1 cellular context compared by ENCODE assay signal in the genomic region with DNA sequence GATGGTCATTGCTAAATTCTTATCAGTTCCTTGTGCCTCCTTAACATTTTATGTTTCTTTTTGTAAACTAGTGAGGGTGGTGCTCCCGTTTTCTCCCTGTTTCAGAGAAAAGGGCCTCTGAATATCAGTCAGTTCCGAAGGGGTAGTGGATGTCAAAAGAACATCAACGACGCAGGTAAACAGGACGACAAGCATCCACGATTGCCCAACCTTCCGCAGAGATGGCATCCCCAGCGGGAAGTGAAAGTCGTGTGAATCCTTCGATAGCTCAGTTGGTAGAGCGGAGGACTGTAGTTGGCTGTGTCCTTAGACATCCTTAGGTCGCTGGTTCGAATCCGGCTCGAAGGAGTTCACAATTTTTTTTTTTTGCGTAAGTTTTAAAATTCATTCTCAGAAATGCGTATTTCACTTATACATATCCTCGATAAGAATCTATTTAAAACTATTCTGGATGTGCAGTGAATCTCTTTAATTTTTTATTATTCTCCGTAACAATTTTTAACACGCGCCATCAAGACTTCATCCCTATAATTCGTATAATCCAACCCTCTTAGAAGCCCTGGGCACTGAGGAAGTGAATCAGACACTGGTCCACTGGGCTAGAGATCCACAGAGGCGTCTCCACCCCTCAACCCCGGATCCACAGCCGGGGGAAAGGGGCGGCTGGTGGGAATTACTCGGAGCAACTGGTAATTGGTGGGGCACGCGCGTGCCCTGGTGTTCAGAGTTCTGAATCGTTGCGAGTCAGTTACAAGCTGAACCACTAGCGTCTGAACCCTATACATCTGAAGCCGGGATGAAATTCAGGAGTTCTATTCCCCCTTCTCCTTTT.
A peak's percentile ranks its signal among the peaks of the same experiment; 100 is the strongest.
TF ChIP-seq lines count a peak whose summit lies in the region.

No MANE protein-coding gene starts in this region.

TF ChIP-seq in GM12878, 131 proteins besides CTCF, POLR2A, EP300 and RAD21 (continued from another document and continues in another):
- TF ChIP-seq BCL11A (IDR thresholded peaks at IDR 0.05; ENCODE audit: low read depth, low read length): peak; percentile 44; the same call in 1 of the 2 replicates
- TF ChIP-seq BACH1 (IDR thresholded peaks at IDR 0.05; ENCODE audit: borderline replicate concordance): peak; percentile 28; the same call in 1 of the 2 replicates
- TF ChIP-seq SREBF1 (IDR thresholded peaks at IDR 0.05; ENCODE audit: low read length): no peak
- TF ChIP-seq, protein P1, sequence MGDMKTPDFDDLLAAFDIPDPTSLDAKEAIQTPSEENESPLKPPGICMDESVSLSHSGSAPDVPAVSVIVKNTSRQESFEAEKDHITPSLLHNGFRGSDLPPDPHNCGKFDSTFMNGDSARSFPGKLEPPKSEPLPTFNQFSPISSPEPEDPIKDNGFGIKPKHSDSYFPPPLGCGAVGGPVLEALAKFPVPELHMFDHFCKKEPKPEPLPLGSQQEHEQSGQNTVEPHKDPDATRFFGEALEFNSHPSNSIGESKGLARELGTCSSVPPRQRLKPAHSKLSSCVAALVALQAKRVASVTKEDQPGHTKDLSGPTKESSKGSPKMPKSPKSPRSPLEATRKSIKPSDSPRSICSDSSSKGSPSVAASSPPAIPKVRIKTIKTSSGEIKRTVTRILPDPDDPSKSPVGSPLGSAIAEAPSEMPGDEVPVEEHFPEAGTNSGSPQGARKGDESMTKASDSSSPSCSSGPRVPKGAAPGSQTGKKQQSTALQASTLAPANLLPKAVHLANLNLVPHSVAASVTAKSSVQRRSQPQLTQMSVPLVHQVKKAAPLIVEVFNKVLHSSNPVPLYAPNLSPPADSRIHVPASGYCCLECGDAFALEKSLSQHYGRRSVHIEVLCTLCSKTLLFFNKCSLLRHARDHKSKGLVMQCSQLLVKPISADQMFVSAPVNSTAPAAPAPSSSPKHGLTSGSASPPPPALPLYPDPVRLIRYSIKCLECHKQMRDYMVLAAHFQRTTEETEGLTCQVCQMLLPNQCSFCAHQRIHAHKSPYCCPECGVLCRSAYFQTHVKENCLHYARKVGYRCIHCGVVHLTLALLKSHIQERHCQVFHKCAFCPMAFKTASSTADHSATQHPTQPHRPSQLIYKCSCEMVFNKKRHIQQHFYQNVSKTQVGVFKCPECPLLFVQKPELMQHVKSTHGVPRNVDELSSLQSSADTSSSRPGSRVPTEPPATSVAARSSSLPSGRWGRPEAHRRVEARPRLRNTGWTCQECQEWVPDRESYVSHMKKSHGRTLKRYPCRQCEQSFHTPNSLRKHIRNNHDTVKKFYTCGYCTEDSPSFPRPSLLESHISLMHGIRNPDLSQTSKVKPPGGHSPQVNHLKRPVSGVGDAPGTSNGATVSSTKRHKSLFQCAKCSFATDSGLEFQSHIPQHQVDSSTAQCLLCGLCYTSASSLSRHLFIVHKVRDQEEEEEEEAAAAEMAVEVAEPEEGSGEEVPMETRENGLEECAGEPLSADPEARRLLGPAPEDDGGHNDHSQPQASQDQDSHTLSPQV (IDR thresholded peaks at IDR 0.05): no peak
- no peak for TF ChIP-seq EZH2 (IDR thresholded peaks at IDR 0.05; ENCODE audit: borderline replicate concordance, control insufficient read depth, low read depth, low read length)
- TF ChIP-seq, protein P2, sequence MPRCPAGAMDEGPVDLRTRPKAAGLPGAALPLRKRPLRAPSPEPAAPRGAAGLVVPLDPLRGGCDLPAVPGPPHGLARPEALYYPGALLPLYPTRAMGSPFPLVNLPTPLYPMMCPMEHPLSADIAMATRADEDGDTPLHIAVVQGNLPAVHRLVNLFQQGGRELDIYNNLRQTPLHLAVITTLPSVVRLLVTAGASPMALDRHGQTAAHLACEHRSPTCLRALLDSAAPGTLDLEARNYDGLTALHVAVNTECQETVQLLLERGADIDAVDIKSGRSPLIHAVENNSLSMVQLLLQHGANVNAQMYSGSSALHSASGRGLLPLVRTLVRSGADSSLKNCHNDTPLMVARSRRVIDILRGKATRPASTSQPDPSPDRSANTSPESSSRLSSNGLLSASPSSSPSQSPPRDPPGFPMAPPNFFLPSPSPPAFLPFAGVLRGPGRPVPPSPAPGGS (IDR thresholded peaks at IDR 0.05; ENCODE audit: borderline replicate concordance, insufficient read depth, low read depth, low read length, poor library complexity, severe bottlenecking): no peak
- no peak for TF ChIP-seq MEF2B (IDR thresholded peaks at IDR 0.05; ENCODE audit: partially characterized antibody, poor library complexity, severe bottlenecking)
- no peak for TF ChIP-seq POLR2AphosphoS2 (IDR thresholded peaks at IDR 0.05; ENCODE audit: low read depth, low read length)
- TF ChIP-seq, protein P3, sequence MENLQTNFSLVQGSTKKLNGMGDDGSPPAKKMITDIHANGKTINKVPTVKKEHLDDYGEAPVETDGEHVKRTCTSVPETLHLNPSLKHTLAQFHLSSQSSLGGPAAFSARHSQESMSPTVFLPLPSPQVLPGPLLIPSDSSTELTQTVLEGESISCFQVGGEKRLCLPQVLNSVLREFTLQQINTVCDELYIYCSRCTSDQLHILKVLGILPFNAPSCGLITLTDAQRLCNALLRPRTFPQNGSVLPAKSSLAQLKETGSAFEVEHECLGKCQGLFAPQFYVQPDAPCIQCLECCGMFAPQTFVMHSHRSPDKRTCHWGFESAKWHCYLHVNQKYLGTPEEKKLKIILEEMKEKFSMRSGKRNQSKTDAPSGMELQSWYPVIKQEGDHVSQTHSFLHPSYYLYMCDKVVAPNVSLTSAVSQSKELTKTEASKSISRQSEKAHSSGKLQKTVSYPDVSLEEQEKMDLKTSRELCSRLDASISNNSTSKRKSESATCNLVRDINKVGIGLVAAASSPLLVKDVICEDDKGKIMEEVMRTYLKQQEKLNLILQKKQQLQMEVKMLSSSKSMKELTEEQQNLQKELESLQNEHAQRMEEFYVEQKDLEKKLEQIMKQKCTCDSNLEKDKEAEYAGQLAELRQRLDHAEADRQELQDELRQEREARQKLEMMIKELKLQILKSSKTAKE (IDR thresholded peaks at IDR 0.05; ENCODE audit: low read depth, poor library complexity, severe bottlenecking): peak; percentile 89
- TF ChIP-seq, protein P4, sequence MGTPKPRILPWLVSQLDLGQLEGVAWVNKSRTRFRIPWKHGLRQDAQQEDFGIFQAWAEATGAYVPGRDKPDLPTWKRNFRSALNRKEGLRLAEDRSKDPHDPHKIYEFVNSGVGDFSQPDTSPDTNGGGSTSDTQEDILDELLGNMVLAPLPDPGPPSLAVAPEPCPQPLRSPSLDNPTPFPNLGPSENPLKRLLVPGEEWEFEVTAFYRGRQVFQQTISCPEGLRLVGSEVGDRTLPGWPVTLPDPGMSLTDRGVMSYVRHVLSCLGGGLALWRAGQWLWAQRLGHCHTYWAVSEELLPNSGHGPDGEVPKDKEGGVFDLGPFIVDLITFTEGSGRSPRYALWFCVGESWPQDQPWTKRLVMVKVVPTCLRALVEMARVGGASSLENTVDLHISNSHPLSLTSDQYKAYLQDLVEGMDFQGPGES (IDR thresholded peaks at IDR 0.05): no peak
- TF ChIP-seq, protein P5, sequence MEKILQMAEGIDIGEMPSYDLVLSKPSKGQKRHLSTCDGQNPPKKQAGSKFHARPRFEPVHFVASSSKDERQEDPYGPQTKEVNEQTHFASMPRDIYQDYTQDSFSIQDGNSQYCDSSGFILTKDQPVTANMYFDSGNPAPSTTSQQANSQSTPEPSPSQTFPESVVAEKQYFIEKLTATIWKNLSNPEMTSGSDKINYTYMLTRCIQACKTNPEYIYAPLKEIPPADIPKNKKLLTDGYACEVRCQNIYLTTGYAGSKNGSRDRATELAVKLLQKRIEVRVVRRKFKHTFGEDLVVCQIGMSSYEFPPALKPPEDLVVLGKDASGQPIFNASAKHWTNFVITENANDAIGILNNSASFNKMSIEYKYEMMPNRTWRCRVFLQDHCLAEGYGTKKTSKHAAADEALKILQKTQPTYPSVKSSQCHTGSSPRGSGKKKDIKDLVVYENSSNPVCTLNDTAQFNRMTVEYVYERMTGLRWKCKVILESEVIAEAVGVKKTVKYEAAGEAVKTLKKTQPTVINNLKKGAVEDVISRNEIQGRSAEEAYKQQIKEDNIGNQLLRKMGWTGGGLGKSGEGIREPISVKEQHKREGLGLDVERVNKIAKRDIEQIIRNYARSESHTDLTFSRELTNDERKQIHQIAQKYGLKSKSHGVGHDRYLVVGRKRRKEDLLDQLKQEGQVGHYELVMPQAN (conservative IDR thresholded peaks at IDR 0.05): peak; percentile 30; the same call in 1 of the 2 replicates
- no peak for TF ChIP-seq SMAD1 (IDR thresholded peaks at IDR 0.05; ENCODE audit: low read depth, partially characterized antibody)
- TF ChIP-seq TCF7 (IDR thresholded peaks at IDR 0.05; ENCODE audit: borderline replicate concordance): no peak
- TF ChIP-seq, protein P6, sequence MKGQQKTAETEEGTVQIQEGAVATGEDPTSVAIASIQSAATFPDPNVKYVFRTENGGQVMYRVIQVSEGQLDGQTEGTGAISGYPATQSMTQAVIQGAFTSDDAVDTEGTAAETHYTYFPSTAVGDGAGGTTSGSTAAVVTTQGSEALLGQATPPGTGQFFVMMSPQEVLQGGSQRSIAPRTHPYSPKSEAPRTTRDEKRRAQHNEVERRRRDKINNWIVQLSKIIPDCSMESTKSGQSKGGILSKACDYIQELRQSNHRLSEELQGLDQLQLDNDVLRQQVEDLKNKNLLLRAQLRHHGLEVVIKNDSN (IDR thresholded peaks at IDR 0.05; ENCODE audit: borderline replicate concordance, extremely low read length, insufficient read depth, low read depth, low read length): no peak
- TF ChIP-seq KLF5 (IDR thresholded peaks at IDR 0.05; ENCODE audit: partially characterized antibody): peak; percentile 84
- no peak for TF ChIP-seq CHD4 (IDR thresholded peaks at IDR 0.05)
- TF ChIP-seq, protein P7, sequence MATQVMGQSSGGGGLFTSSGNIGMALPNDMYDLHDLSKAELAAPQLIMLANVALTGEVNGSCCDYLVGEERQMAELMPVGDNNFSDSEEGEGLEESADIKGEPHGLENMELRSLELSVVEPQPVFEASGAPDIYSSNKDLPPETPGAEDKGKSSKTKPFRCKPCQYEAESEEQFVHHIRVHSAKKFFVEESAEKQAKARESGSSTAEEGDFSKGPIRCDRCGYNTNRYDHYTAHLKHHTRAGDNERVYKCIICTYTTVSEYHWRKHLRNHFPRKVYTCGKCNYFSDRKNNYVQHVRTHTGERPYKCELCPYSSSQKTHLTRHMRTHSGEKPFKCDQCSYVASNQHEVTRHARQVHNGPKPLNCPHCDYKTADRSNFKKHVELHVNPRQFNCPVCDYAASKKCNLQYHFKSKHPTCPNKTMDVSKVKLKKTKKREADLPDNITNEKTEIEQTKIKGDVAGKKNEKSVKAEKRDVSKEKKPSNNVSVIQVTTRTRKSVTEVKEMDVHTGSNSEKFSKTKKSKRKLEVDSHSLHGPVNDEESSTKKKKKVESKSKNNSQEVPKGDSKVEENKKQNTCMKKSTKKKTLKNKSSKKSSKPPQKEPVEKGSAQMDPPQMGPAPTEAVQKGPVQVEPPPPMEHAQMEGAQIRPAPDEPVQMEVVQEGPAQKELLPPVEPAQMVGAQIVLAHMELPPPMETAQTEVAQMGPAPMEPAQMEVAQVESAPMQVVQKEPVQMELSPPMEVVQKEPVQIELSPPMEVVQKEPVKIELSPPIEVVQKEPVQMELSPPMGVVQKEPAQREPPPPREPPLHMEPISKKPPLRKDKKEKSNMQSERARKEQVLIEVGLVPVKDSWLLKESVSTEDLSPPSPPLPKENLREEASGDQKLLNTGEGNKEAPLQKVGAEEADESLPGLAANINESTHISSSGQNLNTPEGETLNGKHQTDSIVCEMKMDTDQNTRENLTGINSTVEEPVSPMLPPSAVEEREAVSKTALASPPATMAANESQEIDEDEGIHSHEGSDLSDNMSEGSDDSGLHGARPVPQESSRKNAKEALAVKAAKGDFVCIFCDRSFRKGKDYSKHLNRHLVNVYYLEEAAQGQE (IDR thresholded peaks at IDR 0.05; ENCODE audit: low read depth, low read length): no peak
- TF ChIP-seq GABPA (IDR thresholded peaks at IDR 0.05; ENCODE audit: low read depth): peak; percentile 44; the same call in 1 of the 2 replicates
- TF ChIP-seq, protein P8, sequence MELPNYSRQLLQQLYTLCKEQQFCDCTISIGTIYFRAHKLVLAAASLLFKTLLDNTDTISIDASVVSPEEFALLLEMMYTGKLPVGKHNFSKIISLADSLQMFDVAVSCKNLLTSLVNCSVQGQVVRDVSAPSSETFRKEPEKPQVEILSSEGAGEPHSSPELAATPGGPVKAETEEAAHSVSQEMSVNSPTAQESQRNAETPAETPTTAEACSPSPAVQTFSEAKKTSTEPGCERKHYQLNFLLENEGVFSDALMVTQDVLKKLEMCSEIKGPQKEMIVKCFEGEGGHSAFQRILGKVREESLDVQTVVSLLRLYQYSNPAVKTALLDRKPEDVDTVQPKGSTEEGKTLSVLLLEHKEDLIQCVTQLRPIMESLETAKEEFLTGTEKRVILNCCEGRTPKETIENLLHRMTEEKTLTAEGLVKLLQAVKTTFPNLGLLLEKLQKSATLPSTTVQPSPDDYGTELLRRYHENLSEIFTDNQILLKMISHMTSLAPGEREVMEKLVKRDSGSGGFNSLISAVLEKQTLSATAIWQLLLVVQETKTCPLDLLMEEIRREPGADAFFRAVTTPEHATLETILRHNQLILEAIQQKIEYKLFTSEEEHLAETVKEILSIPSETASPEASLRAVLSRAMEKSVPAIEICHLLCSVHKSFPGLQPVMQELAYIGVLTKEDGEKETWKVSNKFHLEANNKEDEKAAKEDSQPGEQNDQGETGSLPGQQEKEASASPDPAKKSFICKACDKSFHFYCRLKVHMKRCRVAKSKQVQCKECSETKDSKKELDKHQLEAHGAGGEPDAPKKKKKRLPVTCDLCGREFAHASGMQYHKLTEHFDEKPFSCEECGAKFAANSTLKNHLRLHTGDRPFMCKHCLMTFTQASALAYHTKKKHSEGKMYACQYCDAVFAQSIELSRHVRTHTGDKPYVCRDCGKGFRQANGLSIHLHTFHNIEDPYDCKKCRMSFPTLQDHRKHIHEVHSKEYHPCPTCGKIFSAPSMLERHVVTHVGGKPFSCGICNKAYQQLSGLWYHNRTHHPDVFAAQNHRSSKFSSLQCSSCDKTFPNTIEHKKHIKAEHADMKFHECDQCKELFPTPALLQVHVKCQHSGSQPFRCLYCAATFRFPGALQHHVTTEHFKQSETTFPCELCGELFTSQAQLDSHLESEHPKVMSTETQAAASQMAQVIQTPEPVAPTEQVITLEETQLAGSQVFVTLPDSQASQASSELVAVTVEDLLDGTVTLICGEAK (IDR thresholded peaks at IDR 0.05; ENCODE audit: borderline replicate concordance): peak; percentile 86
- no peak for TF ChIP-seq RAD51 (IDR thresholded peaks at IDR 0.05)
- no peak for TF ChIP-seq SRF (IDR thresholded peaks at IDR 0.05; ENCODE audit: low read depth in 2 of 2, low read length in 2 of 2)
- TF ChIP-seq, protein P9, sequence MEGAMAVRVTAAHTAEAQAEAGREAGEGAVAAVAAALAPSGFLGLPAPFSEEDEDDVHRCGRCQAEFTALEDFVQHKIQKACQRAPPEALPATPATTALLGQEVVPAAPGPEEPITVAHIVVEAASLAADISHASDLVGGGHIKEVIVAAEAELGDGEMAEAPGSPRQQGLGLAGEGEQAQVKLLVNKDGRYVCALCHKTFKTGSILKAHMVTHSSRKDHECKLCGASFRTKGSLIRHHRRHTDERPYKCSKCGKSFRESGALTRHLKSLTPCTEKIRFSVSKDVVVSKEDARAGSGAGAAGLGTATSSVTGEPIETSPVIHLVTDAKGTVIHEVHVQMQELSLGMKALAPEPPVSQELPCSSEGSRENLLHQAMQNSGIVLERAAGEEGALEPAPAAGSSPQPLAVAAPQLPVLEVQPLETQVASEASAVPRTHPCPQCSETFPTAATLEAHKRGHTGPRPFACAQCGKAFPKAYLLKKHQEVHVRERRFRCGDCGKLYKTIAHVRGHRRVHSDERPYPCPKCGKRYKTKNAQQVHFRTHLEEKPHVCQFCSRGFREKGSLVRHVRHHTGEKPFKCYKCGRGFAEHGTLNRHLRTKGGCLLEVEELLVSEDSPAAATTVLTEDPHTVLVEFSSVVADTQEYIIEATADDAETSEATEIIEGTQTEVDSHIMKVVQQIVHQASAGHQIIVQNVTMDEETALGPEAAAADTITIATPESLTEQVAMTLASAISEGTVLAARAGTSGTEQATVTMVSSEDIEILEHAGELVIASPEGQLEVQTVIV (IDR thresholded peaks at IDR 0.05; ENCODE audit: borderline replicate concordance, partially characterized antibody): peak; percentile 10
- TF ChIP-seq FOXK2 (IDR thresholded peaks at IDR 0.05): peak; percentile 87
- no peak for TF ChIP-seq SUPT20H (IDR thresholded peaks at IDR 0.05; ENCODE audit: borderline replicate concordance, control insufficient read depth, low read depth, low read length)
- peak; percentile 50; the same call in 1 of the 2 replicates for TF ChIP-seq HCFC1 (IDR thresholded peaks at IDR 0.05; ENCODE audit: low read length)
